ENCODE assay signal across 18 cellular contexts in genomic region chr2:68248806-68249205, GRCh38. TPM values are rescaled to one million over a fixed set of nuclear protein-coding genes. Genes with fewer than 3 reads are reported as not detected.
A peak's percentile ranks its signal among the peaks of the same experiment; 100 is the strongest.
DNase-seq lines count a peak whose midpoint lies in the region; ATAC-seq, FAIRE-seq and TF ChIP-seq lines count a peak whose summit lies in the region.
"Had no signal": no experiment of that assay in that cellular context is flagged by ENCODE, and none has a peak within 500 bp of the region (broad histone marks: within the 10 kb centered on the region; RNA-seq: fewer than 3 reads in every experiment).

No MANE protein-coding gene starts in this region.

- no peak overlapping the region for H3K14ac ChIP-seq in trophoblast cell (ENCODE audit: low read length)

- no peak overlapping the region for H4K8ac ChIP-seq in trophoblast cell (ENCODE audit: low read depth, low read length)

- no TSS peak for BruUV-seq in K562 (replicated peaks; lab: Mats Ljungman, UMichigan)

- H4K12ac ChIP-seq in trophoblast cell (ENCODE audit: low read depth, low read length): no peak overlapping the region

- H3K9ac ChIP-seq in KMS-11 (no peak overlapping the region), K562 (ENCODE audit: insufficient read depth in 1 of 2, low read depth in 2 of 2, low read length in 2 of 2) (peak overlapping the region; percentile 29 to 93; a peak in 3 of 4 replicates), trophoblast cell (ENCODE audit: low read length) (no peak overlapping the region)

- H2BK120ac ChIP-seq in trophoblast cell (ENCODE audit: insufficient read depth, low read length, poor library complexity): no peak overlapping the region

- no peak overlapping the region for H3K18ac ChIP-seq in trophoblast cell (ENCODE audit: low read length)

- 40% methylated on average over 2 of the region's 2 CpGs for WGBS in K562 (ENCODE audit: insufficient coverage, low coverage, missing lambda C conversion rate)
- no CpG with 5 or more reads among the region's 2 CpGs for WGBS in trophoblast cell (ENCODE audit: extremely low coverage, insufficient coverage, insufficient read length)

- no peak overlapping the region for H2BK5ac ChIP-seq in trophoblast cell (ENCODE audit: low read depth, low read length, poor library complexity)

- H3K27ac ChIP-seq in KMS-11: no peak overlapping the region
- peak overlapping the region; percentile 7; the same call in 1 of the 3 replicates for H3K27ac ChIP-seq in K562 (ENCODE audit: extremely low read depth, low read depth, low read length)
- no peak overlapping the region for H3K27ac ChIP-seq in trophoblast cell (ENCODE audit: low read depth, low read length)
- H3K27ac ChIP-seq: testis had no signal

- TF ChIP-seq RAD21 in K562 (CRISPR knock-in tag; conservative IDR thresholded peaks at IDR 0.05 in 1 of 2, IDR thresholded peaks at IDR 0.05 in 1 of 2): no peak

- ATAC-seq in K562: no peak

- H3K4ac ChIP-seq in trophoblast cell (ENCODE audit: low read depth, low read length): peak overlapping the region; percentile 92

- H4K20me1 ChIP-seq in KMS-11 (ENCODE audit: insufficient read depth): peaks cover 69% of the 10 kb centered on the region
- peaks cover 47% of the 10 kb centered on the region for H4K20me1 ChIP-seq in K562 (replicated peaks; ENCODE audit: control insufficient read depth, insufficient read depth, low read length)

- in situ Hi-C loops in K562 (cut with MboI): no loop called here

- H3K27me3 ChIP-seq in KMS-11 (ENCODE audit: insufficient read depth, low read depth) (no peaks in the 10 kb centered on the region), K562 (ENCODE audit: control insufficient read depth in 2 of 2, insufficient read depth in 2 of 2, low read length in 2 of 2) (no peaks in the 10 kb centered on the region), trophoblast cell (ENCODE audit: insufficient read depth, low read length) (no peaks in the 10 kb centered on the region)
- H3K27me3 ChIP-seq: BE2C, testis had no signal

- no peaks in the 10 kb centered on the region for H3K36me3 ChIP-seq in KMS-11 (ENCODE audit: insufficient read depth)
- peaks cover 26% of the 10 kb centered on the region for H3K36me3 ChIP-seq in K562 (ENCODE audit: control insufficient read depth, insufficient read depth, low read length)
- H3K36me3 ChIP-seq in trophoblast cell (ENCODE audit: control insufficient read depth in 1 of 2, insufficient read depth in 2 of 2, low read length in 2 of 2): peaks cover 2 to 3% of the 10 kb centered on the region in 2 experiments
- H3K36me3 ChIP-seq: prostate gland had no signal

- no peaks in the 10 kb centered on the region for H3K9me1 ChIP-seq in K562 (ENCODE audit: control insufficient read depth, insufficient read depth, low read length)

- H2AFZ ChIP-seq in KMS-11 (ENCODE audit: low read depth) (no peak overlapping the region), K562 (ENCODE audit: low read depth, low read length) (no peak overlapping the region), trophoblast cell (ENCODE audit: insufficient read depth, low read length, poor library complexity) (no peak overlapping the region)

- H3K4me2 ChIP-seq in KMS-11 (peak overlapping the region; percentile 86; the same call in 1 of the 2 replicates), K562 (ENCODE audit: insufficient read depth, low read length) (peak overlapping the region; percentile 52), trophoblast cell (ENCODE audit: low read length) (no peak overlapping the region)

- intact Hi-C loops in K562 (cut with micrococcal nuclease): loop anchor here (2.0 to 10.0 kb wide), 2 partner anchors 18 to 64 kb away; no protein-coding TSS in a partner anchor

- H4K91ac ChIP-seq in trophoblast cell (ENCODE audit: low read depth, low read length): no peak overlapping the region

- peak; percentile 33 for FAIRE-seq in GM12892 (lab: Jason Lieb, UNC)
- no peak for FAIRE-seq in K562 (lab: Jason Lieb, UNC)
- FAIRE-seq: G401.6, TTC549 had no signal

- no peak for DNase-seq in GM12892 (ENCODE audit: insufficient read length)
- no peak for DNase-seq in K562 (ENCODE audit: extremely low read depth in 1 of 4, low spot score in 3 of 4)
- DNase-seq in trophoblast cell: no peak
- DNase-seq in NCI-H524 treated with DMSO at 0.1 percent for 48 hours (lab: John Stamatoyannopoulos, UW): no peak
- DNase-seq in hepatic stellate cell (ENCODE audit: low spot score): no peak
- DNase-seq in NCI-H226: no peak
- DNase-seq: activated CD4-positive, alpha-beta T cell treated with anti-CD3 and anti-CD28 coated beads, Interleukin-2, amount 10 ng/mL, durations not matched to agents 24 days and 14 days; BE2C; foreskin fibroblast; KG1; kidney glomerular epithelial cell; NCI-H1417 treated with DMSO at 0.1 percent for 48 hours; NCI-H748 treated with DMSO at 0.1 percent for 48 hours; testis had no signal

- POLR2A ChIA-PET in K562 (lab: Yijun Ruan, JAX): interaction anchor here (0.7 kb wide), 1 partner anchor 1704 kb away, joined by 3 read pairs; no protein-coding TSS in a partner anchor

- H3K9me3 ChIP-seq in K562 (replicated peaks; ENCODE audit: control insufficient read depth, insufficient read depth, low read depth, low read length) (no peaks in the 10 kb centered on the region), trophoblast cell (ENCODE audit: insufficient read depth, low read depth, low read length) (peaks cover 2% of the 10 kb centered on the region)
- H3K9me3 ChIP-seq: BE2C, prostate gland, testis had no signal

- no peak overlapping the region for H3K23ac ChIP-seq in trophoblast cell (ENCODE audit: low read length)

- no peak overlapping the region for H2BK12ac ChIP-seq in trophoblast cell (ENCODE audit: low read length)

- H3K79me1 ChIP-seq in trophoblast cell (ENCODE audit: low read length): peaks cover 15% of the 10 kb centered on the region

- CTCF ChIA-PET in K562 (lab: Yijun Ruan, JAX; ENCODE audit: low intra/inter-chr PET ratio): no interaction called here

- no peak for TF ChIP-seq POLR2A in GM12892 (IDR thresholded peaks at IDR 0.05; ENCODE audit: low read depth, low read length)
- no peak for TF ChIP-seq POLR2A in K562 (conservative IDR thresholded peaks at IDR 0.05)

- H3K79me2 ChIP-seq in KMS-11 (ENCODE audit: insufficient read depth, low read depth) (peaks cover 84% of the 10 kb centered on the region), K562 (ENCODE audit: control insufficient read depth, insufficient read depth, low read length) (peaks cover 92% of the 10 kb centered on the region), trophoblast cell (ENCODE audit: control insufficient read depth, insufficient read depth, low read length, poor library complexity) (peaks cover 27% of the 10 kb centered on the region)

- H3K4me3 ChIP-seq in KMS-11 (IDR thresholded peaks at IDR 0.05; ENCODE audit: insufficient read depth, low read depth, low read length) (no peak overlapping the region), K562 (peak overlapping the region; percentile 2; the same call in 1 of the 2 replicates), trophoblast cell (ENCODE audit: low read depth, low read length) (no peak overlapping the region)
- H3K4me3 ChIP-seq: prostate gland, testis had no signal

- peaks cover 63% of the 10 kb centered on the region for H3K4me1 ChIP-seq in KMS-11 (ENCODE audit: low read depth, poor library complexity, severe bottlenecking)
- peaks cover 7 to 32% of the 10 kb centered on the region in 2 experiments; a peak in 4 of 5 replicates for H3K4me1 ChIP-seq in K562 (replicated peaks in 1 of 2; ENCODE audit: control insufficient read depth in 2 of 2, insufficient read depth in 2 of 2, low read length in 2 of 2)
- peaks cover 3 to 5% of the 10 kb centered on the region in 2 experiments for H3K4me1 ChIP-seq in trophoblast cell (ENCODE audit: control insufficient read depth in 1 of 2, insufficient read depth in 2 of 2, low read length in 2 of 2)
- H3K4me1 ChIP-seq: BE2C had no signal

- no peak overlapping the region for H2AK5ac ChIP-seq in trophoblast cell (ENCODE audit: low read length)

- TF ChIP-seq CTCF in KMS-11 (conservative IDR thresholded peaks at IDR 0.05; ENCODE audit: low read depth, low read length): no peak
- no peak for TF ChIP-seq CTCF in K562 (IDR thresholded peaks at IDR 0.05 in 2 of 3, conservative IDR thresholded peaks at IDR 0.05 in 1 of 3; ENCODE audit: insufficient read depth in 2 of 3, low read depth in 1 of 3, low read length in 3 of 3)

- no peak for TF ChIP-seq EP300 in K562 (IDR thresholded peaks at IDR 0.05; ENCODE audit: low read length)

TF ChIP-seq in K562, 482 proteins besides CTCF, POLR2A, EP300 and RAD21:
- TF ChIP-seq SP1 (CRISPR knock-in tag; IDR thresholded peaks at IDR 0.05) (no peak), NONO (IDR thresholded peaks at IDR 0.05; ENCODE audit: low read depth in 2 of 2, low read length in 1 of 2) (0 out of 4 replicates have a peak, but pooled peaks of 1 of the 2 experiments have one; percentile 19), SPI1 (IDR thresholded peaks at IDR 0.05; ENCODE audit: borderline replicate concordance, low read depth, low read length) (peak; percentile 9; the same call in 1 of the 2 replicates)

RNA-seq across cellular contexts. Expression of gene PPP3R1, which starts 3.5 kb away (rescaled TPM):
- 38.6 TPM for polyA plus RNA-seq in GM12892 (2012; ENCODE audit: missing spikeins)
- total RNA-seq in K562 (2011; cell fraction: chromatin; rRNA removed; ENCODE audit: low replicate concordance): 5.5 and 20.3 TPM in 2 replicates
- 4.0 and 5.4 TPM in 2 replicates for total RNA-seq in K562 (2011; cell fraction: nucleolus; rRNA removed)
- total RNA-seq in K562 (2011; cell fraction: nucleoplasm; rRNA removed): 16.5 and 35.3 TPM in 2 replicates
- 10.5 and 12.5 TPM in 2 replicates for total RNA-seq in K562 (2014; rRNA removed)
- 38.1 and 44.4 TPM in 2 replicates for total RNA-seq in K562 (2014; rRNA removed; fragmentation: Illumina TruSeq; extraction: Trizol)
- 29.3 and 30.0 TPM in 2 replicates for total RNA-seq in K562 (2015; rRNA removed; fragmentation: Illumina TruSeq; extraction: Trizol)
- 69.5 and 70.0 TPM in 2 replicates for total RNA-seq in K562 (2021)
- polyA plus RNA-seq in K562 (2011; rRNA removed): 6.9 and 22.2 TPM in 2 replicates
- polyA plus RNA-seq in K562 (2011; cell fraction: cytosol; rRNA removed): 4.3 and 6.2 TPM in 2 replicates
- 4.3 and 5.0 TPM in 2 replicates for polyA plus RNA-seq in K562 (2011; cell fraction: nucleus; rRNA removed)
- polyA plus RNA-seq in K562 (2012): 39.5 and 45.7 TPM in 2 replicates
- polyA plus RNA-seq in K562 (2014; fragmentation: Illumina TruSeq; extraction: Trizol): 44.2 and 48.8 TPM in 2 replicates
- 10 to 100 TPM in 1 of 2 experiments, 1 to 10 TPM in 1; 3.7 to 12.3 TPM for polyA plus RNA-seq in K562 (2014; fragmentation: Nextera tagmentation; extraction: Ambion mirVana)
- 23.2 and 24.8 TPM in 2 replicates for polyA plus RNA-seq in K562 (2014; rRNA removed)
- polyA minus RNA-seq in K562 (2011; rRNA and poly(A)+ RNA removed): 18.4 and 33.2 TPM in 2 replicates
- 16.5 and 25.1 TPM in 2 replicates for polyA minus RNA-seq in K562 (2011; cell fraction: cytosol; rRNA and poly(A)+ RNA removed)
- polyA minus RNA-seq in K562 (2011; cell fraction: nucleus; rRNA and poly(A)+ RNA removed): 5.4 and 6.0 TPM in 2 replicates
- 42.2 and 43.4 TPM in 2 replicates for polyA plus RNA-seq in trophoblast cell (2013)

Comparison
In these comparisons a context has a peak if more than half of its experiments do, and no peak if none do; other contexts are left out.
1. H3K9ac ChIP-seq: peak in K562 (2 of 2); none in KMS-11 (single experiment) and trophoblast cell (single experiment).